ENCODE assay signal across 8 cellular contexts in the genomic region with DNA sequence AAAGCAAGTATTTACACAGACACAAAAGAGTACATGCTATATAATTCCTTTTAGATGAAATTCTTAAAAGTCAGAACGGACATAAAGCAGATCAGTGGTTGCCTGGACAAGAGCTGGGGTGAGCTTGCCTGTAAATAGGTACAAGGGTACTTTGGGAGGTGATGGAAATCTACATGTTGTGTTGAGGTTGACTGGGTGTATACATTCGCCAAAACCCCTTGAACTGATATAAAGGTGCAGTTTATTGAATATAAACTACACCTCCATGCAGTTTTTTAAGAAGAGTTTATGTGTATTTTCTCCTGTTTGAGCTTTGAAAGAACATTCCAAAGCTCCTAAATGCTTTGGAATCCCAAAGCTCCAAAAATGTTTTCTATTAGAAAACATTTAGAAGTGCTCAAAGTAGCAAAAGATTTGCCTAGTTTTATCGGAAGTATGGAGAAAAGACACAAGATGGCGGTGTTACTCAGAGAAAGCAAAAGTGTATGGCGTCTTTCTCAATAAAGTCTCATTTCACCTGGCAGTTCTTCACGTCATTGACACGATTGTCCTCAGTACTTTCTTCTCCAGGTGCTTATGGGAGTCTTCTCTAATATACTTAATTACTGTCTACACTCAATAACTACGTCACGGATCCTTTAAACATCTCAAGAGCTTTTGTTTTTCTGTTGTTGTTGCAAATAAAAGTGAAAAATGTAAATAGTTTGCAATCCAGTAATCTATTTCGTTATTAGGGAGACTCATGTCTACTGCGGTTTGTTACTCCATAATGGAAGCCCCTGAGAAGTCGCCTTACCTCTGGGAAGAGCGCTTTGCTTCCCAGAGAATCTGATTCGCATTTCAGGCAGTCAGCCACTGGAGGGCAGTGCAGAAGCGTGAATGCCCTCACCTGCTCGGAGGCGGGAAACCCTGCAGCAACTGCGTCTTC. TPM values are rescaled to one million over a fixed set of nuclear protein-coding genes. Genes with fewer than 3 reads are reported as not detected.
DNase-seq lines count a peak whose midpoint lies in the region; ATAC-seq and TF ChIP-seq lines count a peak whose summit lies in the region.

No MANE protein-coding gene starts in this region.

- H3K9ac ChIP-seq in BLaER1 treated with 17β-estradiol and CSF1 and Interleukin-3, amounts not matched to agents 10 nM and 100 nM = peak overlapping the region in 1 of 11 experiments; percentile 30; a peak in 1 of 22 replicates
- no peak overlapping the region for H3K9ac ChIP-seq in endodermal cell (ENCODE audit: extremely low read depth, low read length, poor library complexity, severe bottlenecking)

- peak overlapping the region; percentile 33 for H3K4me3 Mint-ChIP-seq in endodermal cell

- peaks cover 0 to 15% (median 0%) of the 10 kb centered on the region in 10 experiments; a peak in 7 of 20 replicates for H3K4me1 ChIP-seq in BLaER1 treated with 17β-estradiol and CSF1 and Interleukin-3, amounts not matched to agents 10 nM and 100 nM
- no peaks in the 10 kb centered on the region for H3K4me1 ChIP-seq in endodermal cell (ENCODE audit: control insufficient read depth, insufficient read depth, low read length)
- H3K4me1 ChIP-seq in mucosa of descending colon (ENCODE audit: low read depth) = no peaks in the 10 kb centered on the region

- peaks cover 23 to 33% (median 26%) of the 10 kb centered on the region in 11 experiments for H3K9me3 ChIP-seq in BLaER1 treated with 17β-estradiol and CSF1 and Interleukin-3, amounts not matched to agents 10 nM and 100 nM (replicated peaks in 1 of 11)
- H3K9me3 ChIP-seq in endodermal cell (ENCODE audit: control insufficient read depth, low read length) = peaks cover 8% of the 10 kb centered on the region
- peaks cover 7% of the 10 kb centered on the region for H3K9me3 ChIP-seq in mucosa of descending colon

- H3K27ac Mint-ChIP-seq in endodermal cell = no peak overlapping the region

- intact Hi-C loops in mucosa of descending colon (cut with DNase I, micrococcal nuclease) = loop anchor here (5.0 kb wide), 1 partner anchor 484 kb away; no protein-coding TSS in a partner anchor

- H3K27me3 Mint-ChIP-seq in endodermal cell (ENCODE audit: insufficient read depth) = peaks cover 10% of the 10 kb centered on the region

- H3K4me1 Mint-ChIP-seq in endodermal cell = peaks cover 2% of the 10 kb centered on the region

- H3K36me3 Mint-ChIP-seq in endodermal cell (ENCODE audit: low read depth) = peaks cover 3% of the 10 kb centered on the region

- peak; percentile 92 for ATAC-seq in GM19395 (IDR thresholded peaks at IDR 0.05; ENCODE audit: unreplicated experiment)
- peak; percentile 99 for ATAC-seq in mucosa of descending colon

- no peak overlapping the region for H3K27ac ChIP-seq in BLaER1 treated with 17β-estradiol and CSF1 and Interleukin-3, amounts not matched to agents 10 nM and 100 nM
- H3K27ac ChIP-seq in HL-60 (replicated peaks) = no peak overlapping the region
- H3K27ac ChIP-seq in endodermal cell (ENCODE audit: low read depth, low read length) = no peak overlapping the region

- H4K20me1 ChIP-seq in BLaER1 treated with 17β-estradiol and CSF1 and Interleukin-3, amounts not matched to agents 10 nM and 100 nM = no peaks in the 10 kb centered on the region

- 22 to 40% methylated on average over 11 to 18 of the region's 18 CpGs for WGBS in endodermal cell (ENCODE audit: insufficient coverage in 1 of 2, insufficient read length in 1 of 2), 2 experiments

- H3K4me2 ChIP-seq in BLaER1 treated with 17β-estradiol and CSF1 and Interleukin-3, amounts not matched to agents 10 nM and 100 nM = peak overlapping the region; percentile 28 to 73 (median 54); a peak in 16 of 22 replicates

- H3K27me3 ChIP-seq in BLaER1 treated with 17β-estradiol and CSF1 and Interleukin-3, amounts not matched to agents 10 nM and 100 nM = no peaks in the 10 kb centered on the region
- peaks cover 3% of the 10 kb centered on the region for H3K27me3 ChIP-seq in HL-60 (ENCODE audit: insufficient read depth, poor library complexity, severe bottlenecking)
- H3K27me3 ChIP-seq in endodermal cell (ENCODE audit: control insufficient read depth, insufficient read depth, low read length, poor library complexity, severe bottlenecking) = no peaks in the 10 kb centered on the region

- peaks cover 28% of the 10 kb centered on the region for H3K9me3 Mint-ChIP-seq in endodermal cell

- peak; percentile 35 to 71 for DNase-seq in HL-60 (ENCODE audit: low read depth in 1 of 2, low spot score in 1 of 2)
- DNase-seq in NCI-H748 treated with DMSO at 0.1 percent for 48 hours (lab: John Stamatoyannopoulos, UW) = peak; percentile 66
- peak; percentile 11 to 28 (median 17) for DNase-seq in activated CD8-positive, alpha-beta memory T cell treated with anti-CD3 and anti-CD28 coated beads for 48 hours (ENCODE audit: low read depth in 2 of 3, low spot score in 2 of 3)
- DNase-seq in endodermal cell = peak; percentile 95
- peak; percentile 79 to 90 (median 87) for DNase-seq in mucosa of descending colon
- peak; percentile 42 for DNase-seq in stimulated activated CD8-positive, alpha-beta memory T cell treated with anti-CD3 and anti-CD28 coated beads, Interleukin-4, amount 100 ng/mL, for 24 hours (ENCODE audit: low read depth)

- no peaks in the 10 kb centered on the region for H3K36me3 ChIP-seq in BLaER1 treated with 17β-estradiol and CSF1 and Interleukin-3, amounts not matched to agents 10 nM and 100 nM
- H3K36me3 ChIP-seq in endodermal cell (ENCODE audit: control insufficient read depth, insufficient read depth, low read length) = no peaks in the 10 kb centered on the region
- H3K36me3 ChIP-seq in mucosa of descending colon (ENCODE audit: low read depth) = no peaks in the 10 kb centered on the region

- peak; percentile 80 for TF ChIP-seq CTCF in HL-60 (IDR thresholded peaks at IDR 0.05; ENCODE audit: insufficient read depth, low read length)
- TF ChIP-seq CTCF in endodermal cell (conservative IDR thresholded peaks at IDR 0.05) = peak; percentile 90
- peak; percentile 82 for TF ChIP-seq CTCF in mucosa of descending colon (IDR thresholded peaks at IDR 0.05)

- H3K4me3 ChIP-seq in BLaER1 treated with 17β-estradiol and CSF1 and Interleukin-3, amounts not matched to agents 10 nM and 100 nM = peak overlapping the region in 9 of 10 experiments; percentile 5 to 49 (median 35); a peak in 10 of 20 replicates
- H3K4me3 ChIP-seq in HL-60 (replicated peaks; ENCODE audit: insufficient read depth, low read length) = peak overlapping the region; percentile 16
- no peak overlapping the region for H3K4me3 ChIP-seq in endodermal cell (ENCODE audit: low read length)
- H3K4me3 ChIP-seq in mucosa of descending colon = no peak overlapping the region

RNA-seq across cellular contexts. Expression of a gene that starts 14.7 kb away (rescaled TPM):
- total RNA-seq in endodermal cell = 100 to 1,000 TPM; 149 to 166 TPM
- polyA plus RNA-seq in endodermal cell (2013, experiment 1 of 2) = 275 TPM
- polyA plus RNA-seq in endodermal cell (2013, experiment 2 of 2) = 238 TPM
- total RNA-seq in mucosa of descending colon = 100 to 1,000 TPM in 1 of 3 donors, 10 to 100 TPM in 2; 55.5 to 105 (median 84.2) TPM

Comparison
In these comparisons a context has a peak if more than half of its experiments do, and no peak if none do; other contexts are left out.
1. H3K4me3 ChIP-seq: peak in BLaER1 treated with 17β-estradiol and CSF1 and Interleukin-3, amounts not matched to agents 10 nM and 100 nM (9 of 10) and HL-60 (single experiment); none in endodermal cell (single experiment) and mucosa of descending colon (single experiment).
2. DNase-seq: peak in every context shown above with its lines; median percentile 95 in endodermal cell; 87 in mucosa of descending colon; 66 in NCI-H748 treated with DMSO at 0.1 percent for 48 hours; 53 in HL-60; 42 in stimulated activated CD8-positive, alpha-beta memory T cell treated with anti-CD3 and anti-CD28 coated beads, Interleukin-4, amount 100 ng/mL, for 24 hours; 17 in activated CD8-positive, alpha-beta memory T cell treated with anti-CD3 and anti-CD28 coated beads for 48 hours.
3. Peak in every context shown above with its lines, with median percentiles within 50 percentile points of each other: CTCF ChIP-seq.